In the genomic region with DNA sequence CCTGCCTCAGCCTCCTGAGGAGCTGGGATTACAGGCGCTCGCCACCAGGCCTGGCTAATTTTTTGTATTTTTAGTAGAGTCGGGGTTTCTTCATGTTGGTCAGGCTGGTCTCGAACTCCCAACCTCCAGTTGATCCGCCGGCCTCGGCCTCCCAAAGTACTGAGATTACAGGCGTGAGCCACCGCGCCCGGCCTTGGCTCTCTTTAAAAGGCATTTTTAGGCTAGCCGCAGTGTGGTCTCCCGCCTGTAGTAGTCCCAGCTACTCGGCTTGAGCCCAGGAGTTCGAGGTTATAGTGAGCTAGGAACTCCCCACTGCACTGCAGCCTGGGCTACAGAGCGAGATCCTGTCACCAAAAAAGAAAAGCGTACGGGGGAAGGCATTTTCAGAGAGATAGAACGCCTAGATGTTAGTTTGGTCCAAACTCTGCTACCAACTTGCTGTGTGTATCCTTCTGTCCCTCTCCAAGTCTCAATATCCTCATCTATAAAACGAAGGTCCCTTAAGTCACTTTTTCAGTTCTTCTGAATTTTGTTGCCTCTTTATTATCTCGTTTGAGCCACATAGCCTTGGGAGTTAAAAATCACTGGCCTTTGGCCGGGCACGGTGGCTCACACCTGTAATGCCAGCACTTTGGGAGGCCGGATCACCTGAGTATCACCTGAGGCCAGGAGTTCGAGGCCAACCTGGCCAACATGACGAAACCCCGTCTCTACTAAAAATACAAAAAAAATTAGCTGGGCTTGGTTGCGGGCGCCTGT, we compare ENCODE assay signal across 1 cellular context.
TF ChIP-seq lines count a peak whose summit lies in the region.

No MANE protein-coding gene starts in this region.

TF ChIP-seq in HCT116, 20 proteins besides CTCF, POLR2A, EP300 and RAD21 (continued from another document):
- TF ChIP-seq REST (IDR thresholded peaks at IDR 0.05; ENCODE audit: low read depth) (no peak), EZH2 (IDR thresholded peaks at IDR 0.05) (no peak), CBX3 (IDR thresholded peaks at IDR 0.05; ENCODE audit: low read depth) (no peak), POLR2AphosphoS5 (IDR thresholded peaks at IDR 0.05; ENCODE audit: low read depth, low read length) (no peak)
